In genomic region chr1:88982055-88982454, GRCh38 we compare ENCODE assay signal across 22 cellular contexts. TPM values are rescaled to one million over a fixed set of nuclear protein-coding genes. Genes with fewer than 3 reads are reported as not detected.
DNase-seq lines count a peak whose midpoint lies in the region; ATAC-seq and TF ChIP-seq lines count a peak whose summit lies in the region.
"Had no signal": no experiment of that assay in that cellular context is flagged by ENCODE, and none has a peak within 500 bp of the region (broad histone marks: within the 10 kb centered on the region; RNA-seq: fewer than 3 reads in every experiment).

No MANE protein-coding gene starts in this region.

- H3K4me1 Mint-ChIP-seq in HFFc6 (ENCODE audit: low read depth), result peaks cover 74% of the 10 kb centered on the region
- peaks cover 69% of the 10 kb centered on the region for H3K4me1 Mint-ChIP-seq in activated T-helper 2 cell treated with anti-CD3 and anti-CD28 coated beads, Interferon-gamma antibody, Interleukin-2, Interleukin-4, amounts not matched to agents 10 μg/mL and 5 μg/mL and 100 μg/mL, durations not matched to agents 14 hours and 24 hours and 36 hours (ENCODE audit: low read depth)

- intact Hi-C loops in activated T-helper 2 cell treated with anti-CD3 and anti-CD28 coated beads, Interferon-gamma antibody, Interleukin-2, Interleukin-4, amounts not matched to agents 10 μg/mL and 5 μg/mL and 100 μg/mL, durations not matched to agents 14 hours and 24 hours and 36 hours (cut with micrococcal nuclease), result loop anchor here (1.0 to 5.0 kb wide), 4 partner anchors 9 to 540 kb away; partner anchors contain the start of genes GTF2B and LRRC8B

- peak overlapping the region; percentile 72 for H3K27ac Mint-ChIP-seq in HFFc6
- peak overlapping the region; percentile 77 for H3K27ac Mint-ChIP-seq in activated T-helper 2 cell treated with anti-CD3 and anti-CD28 coated beads, Interferon-gamma antibody, Interleukin-2, Interleukin-4, amounts not matched to agents 10 μg/mL and 5 μg/mL and 100 μg/mL, durations not matched to agents 14 hours and 24 hours and 36 hours
- H3K27ac Mint-ChIP-seq: GM23338 had no signal

- no peak overlapping the region for H3K4me3 ChIP-seq in fibroblast of mammary gland (ENCODE audit: control insufficient read depth, low read depth, low read length)
- H3K4me3 ChIP-seq: GM23338, skin epidermis had no signal

- TF ChIP-seq CTCF in HFFc6 (IDR thresholded peaks at IDR 0.05) (no peak), fibroblast of mammary gland (conservative IDR thresholded peaks at IDR 0.05; ENCODE audit: control insufficient read depth, insufficient read depth, low read depth, low read length) (no peak)

- ATAC-seq in GM18870 (IDR thresholded peaks at IDR 0.05; ENCODE audit: unreplicated experiment), result no peak
- ATAC-seq: GM23338 had no signal

- peaks cover 27% of the 10 kb centered on the region for H3K36me3 Mint-ChIP-seq in HFFc6 (ENCODE audit: low read depth)
- peaks cover 82% of the 10 kb centered on the region for H3K36me3 Mint-ChIP-seq in activated T-helper 2 cell treated with anti-CD3 and anti-CD28 coated beads, Interferon-gamma antibody, Interleukin-2, Interleukin-4, amounts not matched to agents 10 μg/mL and 5 μg/mL and 100 μg/mL, durations not matched to agents 14 hours and 24 hours and 36 hours (ENCODE audit: low read depth)

- DNase-seq in EL (peak; percentile 43), HFFc6 (peak; percentile 47), fibroblast of mammary gland (ENCODE audit: low read depth) (peak; percentile 55), GDM1 (lab: John Stamatoyannopoulos, UW) (no peak), DMS153 treated with DMSO at 0.1 percent for 48 hours (lab: John Stamatoyannopoulos, UW; ENCODE audit: unreplicated experiment) (no peak), H4 (ENCODE audit: low spot score) (no peak)
- DNase-seq in activated T-helper 2 cell treated with anti-CD3 and anti-CD28 coated beads, Interferon-gamma antibody, Interleukin-2, Interleukin-4, amounts not matched to agents 10 μg/mL and 5 μg/mL and 100 μg/mL, durations not matched to agents 14 hours and 24 hours and 36 hours (ENCODE audit: low spot score), result no peak
- DNase-seq: activated CD4-positive, alpha-beta T cell treated with anti-CD3 and anti-CD28 coated beads, Interleukin-2, amount 50 U/mL, for 48 hours; anterior cingulate cortex; hippocampal formation; islet precursor cell; Kasumi-1; naive B cell; NCI-H1105 treated with DMSO at 0.1 percent for 48 hours; NCI-H2107; NCI-H524; posterior cingulate gyrus; Right ventricle myocardium superior had no signal

- H3K9me3 Mint-ChIP-seq in HFFc6, result no peaks in the 10 kb centered on the region
- H3K9me3 Mint-ChIP-seq in activated T-helper 2 cell treated with anti-CD3 and anti-CD28 coated beads, Interferon-gamma antibody, Interleukin-2, Interleukin-4, amounts not matched to agents 10 μg/mL and 5 μg/mL and 100 μg/mL, durations not matched to agents 14 hours and 24 hours and 36 hours, result no peaks in the 10 kb centered on the region
- H3K9me3 Mint-ChIP-seq: GM23338, naive B cell had no signal

- H3K4me3 Mint-ChIP-seq in HFFc6, result peak overlapping the region; percentile 9; the same call in 1 of the 2 replicates
- H3K4me3 Mint-ChIP-seq in activated T-helper 2 cell treated with anti-CD3 and anti-CD28 coated beads, Interferon-gamma antibody, Interleukin-2, Interleukin-4, amounts not matched to agents 10 μg/mL and 5 μg/mL and 100 μg/mL, durations not matched to agents 14 hours and 24 hours and 36 hours (ENCODE audit: low read depth), result no peak overlapping the region
- H3K4me3 Mint-ChIP-seq: GM23338 had no signal

- peaks cover 2% of the 10 kb centered on the region; the same call in 1 of the 2 replicates for H3K27me3 Mint-ChIP-seq in HFFc6 (ENCODE audit: insufficient read depth)
- no peaks in the 10 kb centered on the region for H3K27me3 Mint-ChIP-seq in activated T-helper 2 cell treated with anti-CD3 and anti-CD28 coated beads, Interferon-gamma antibody, Interleukin-2, Interleukin-4, amounts not matched to agents 10 μg/mL and 5 μg/mL and 100 μg/mL, durations not matched to agents 14 hours and 24 hours and 36 hours (ENCODE audit: low read depth)
- H3K27me3 Mint-ChIP-seq: naive B cell had no signal

RNA-seq across cellular contexts. Expression of gene KYAT3, which starts 10.4 kb away (rescaled TPM):
- total RNA-seq in HFFc6 (2021; fragmentation: NEBNext Ultra II Directional; extraction: Animal tissue kit (Norgen Biotek cat#: 25700)), result 10 to 100 TPM; 18.1 to 25.4 (median 23.7) TPM
- 32.6 and 33.9 TPM in 2 replicates for total RNA-seq in activated T-helper 2 cell treated with anti-CD3 and anti-CD28 coated beads, Interferon-gamma antibody, Interleukin-2, Interleukin-4, amounts not matched to agents 10 μg/mL and 5 μg/mL and 100 μg/mL, durations not matched to agents 14 hours and 24 hours and 36 hours
- 6.6 and 9.6 TPM in 2 replicates for total RNA-seq in H4 (2014; rRNA removed; shearing (Covaris generic))

RNA-seq across cellular contexts. Expression of gene RBMXL1, which starts 10.4 kb away (rescaled TPM):
- 1 to 10 TPM; 5.5 to 9.7 (median 8.2) TPM for total RNA-seq in HFFc6 (2021; fragmentation: NEBNext Ultra II Directional; extraction: Animal tissue kit (Norgen Biotek cat#: 25700))
- 27.8 and 28.7 TPM in 2 replicates for total RNA-seq in activated T-helper 2 cell treated with anti-CD3 and anti-CD28 coated beads, Interferon-gamma antibody, Interleukin-2, Interleukin-4, amounts not matched to agents 10 μg/mL and 5 μg/mL and 100 μg/mL, durations not matched to agents 14 hours and 24 hours and 36 hours
- 4.8 and 11.2 TPM in 2 replicates for total RNA-seq in H4 (2014; rRNA removed; shearing (Covaris generic))

RNA-seq across cellular contexts. Expression of gene GBP3, which starts 40.6 kb away (rescaled TPM):
- 10 to 100 TPM; 26.5 to 44.6 (median 39.3) TPM for total RNA-seq in HFFc6 (2021; fragmentation: NEBNext Ultra II Directional; extraction: Animal tissue kit (Norgen Biotek cat#: 25700))
- total RNA-seq in activated T-helper 2 cell treated with anti-CD3 and anti-CD28 coated beads, Interferon-gamma antibody, Interleukin-2, Interleukin-4, amounts not matched to agents 10 μg/mL and 5 μg/mL and 100 μg/mL, durations not matched to agents 14 hours and 24 hours and 36 hours, result 6.4 and 7.5 TPM in 2 replicates
- 2.1 and 2.4 TPM in 2 replicates for total RNA-seq in H4 (2014; rRNA removed; shearing (Covaris generic))
- total RNA-seq: G401, GM23338 had no signal

Comparison
In these comparisons a context has a peak if more than half of its experiments do, and no peak if none do; other contexts are left out.
1. DNase-seq: peak in EL (single experiment), HFFc6 (single experiment) and fibroblast of mammary gland (single experiment); none in activated T-helper 2 cell treated with anti-CD3 and anti-CD28 coated beads, Interferon-gamma antibody, Interleukin-2, Interleukin-4, amounts not matched to agents 10 μg/mL and 5 μg/mL and 100 μg/mL, durations not matched to agents 14 hours and 24 hours and 36 hours (single experiment), GDM1 (single experiment), DMS153 treated with DMSO at 0.1 percent for 48 hours (single experiment) and H4 (single experiment).